9 cellular contexts compared by ENCODE assay signal in the genomic region with DNA sequence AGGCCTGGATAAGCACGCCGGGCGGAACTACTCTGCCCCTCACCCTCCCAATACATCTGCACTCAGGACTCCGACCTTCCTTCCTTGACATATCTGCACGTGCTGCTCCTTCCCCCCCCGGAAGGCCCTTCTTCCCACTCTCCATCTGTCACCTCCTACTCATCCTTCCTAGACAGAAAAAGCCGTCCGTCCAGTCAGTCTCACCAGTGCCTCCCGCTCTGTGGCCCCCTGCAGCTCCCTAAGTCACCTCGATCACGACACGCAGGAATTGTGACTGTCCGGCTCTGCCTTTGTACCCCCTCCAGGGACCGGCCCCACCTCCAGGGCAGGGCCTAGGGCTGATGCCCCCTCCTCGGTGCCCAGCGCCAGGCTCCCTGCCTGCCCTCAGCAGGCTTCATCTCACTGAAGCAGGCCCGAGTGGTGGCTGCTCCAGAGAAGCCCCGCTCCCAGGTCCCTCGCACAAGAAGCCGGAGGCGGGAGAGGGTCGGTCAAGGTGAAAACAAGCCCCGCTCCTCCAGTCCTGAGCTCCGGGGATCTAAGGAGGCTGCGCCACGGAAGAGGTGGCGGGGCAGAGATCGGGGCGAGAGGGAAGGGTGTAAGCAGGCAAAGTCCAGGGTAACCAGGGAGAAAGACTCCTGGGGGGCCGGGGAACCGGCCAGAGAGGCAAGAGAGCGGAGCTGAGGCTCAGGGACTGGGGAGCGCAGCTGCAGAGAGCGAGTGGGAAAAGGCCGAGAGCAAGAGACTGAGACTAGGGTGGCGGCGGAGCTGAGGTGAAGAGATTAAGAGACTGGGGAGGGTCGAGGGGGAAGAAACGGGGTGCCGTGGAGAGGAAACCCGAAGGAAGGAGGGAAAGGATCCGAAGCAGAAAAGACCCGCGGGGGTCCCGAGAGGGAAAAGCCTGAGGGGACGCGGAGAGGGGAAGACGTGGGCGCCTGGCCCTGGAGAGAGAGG. TPM values are rescaled to one million over a fixed set of nuclear protein-coding genes. Genes with fewer than 3 reads are reported as not detected.
DNase-seq lines count a peak whose midpoint lies in the region; ATAC-seq and TF ChIP-seq lines count a peak whose summit lies in the region.
"Had no signal": no experiment of that assay in that cellular context is flagged by ENCODE, and none has a peak within 500 bp of the region (broad histone marks: within the 10 kb centered on the region; RNA-seq: fewer than 3 reads in every experiment).

No MANE protein-coding gene starts in this region.

- DNase-seq in DMS53 (lab: John Stamatoyannopoulos, UW) (peak; percentile 67), foreskin fibroblast (peak in 1 of 2 donors; percentile 58), psoas muscle (peak in 1 of 2 donors; percentile 52), COR-L47 (lab: John Stamatoyannopoulos, UW) (no peak)
- DNase-seq in activated CD4-positive, alpha-beta memory T cell treated with anti-CD3 and anti-CD28 coated beads, Interleukin-2, amount 10 ng/mL, durations not matched to agents 7 days and 5 days, result peak; percentile 34

- H3K9me3 ChIP-seq in HUES64 (ENCODE audit: insufficient read depth, low read depth, low read length) (no peaks in the 10 kb centered on the region), psoas muscle (no peaks in the 10 kb centered on the region)

- peak overlapping the region; percentile 100 for H3K4me3 Mint-ChIP-seq in activated CD4-positive, alpha-beta memory T cell treated with anti-CD3 and anti-CD28 coated beads, Interleukin-2, amount 10 ng/mL, durations not matched to agents 7 days and 5 days

- POLR2A ChIA-PET in activated CD4-positive, alpha-beta memory T cell treated with anti-CD3 and anti-CD28 coated beads, Interleukin-2, amount 10 ng/mL, durations not matched to agents 7 days and 5 days (lab: Charles Lee), result interaction anchor here (1.2 to 6.9 kb wide), 7 partner anchors 21 to 204 kb away, joined by 3 to 96 read pairs (median 8); partner anchors contain the start of genes HSPBP1, ISOC2, KMT5C and RPL28

- peak overlapping the region; percentile 100 for H3K27ac Mint-ChIP-seq in activated CD4-positive, alpha-beta memory T cell treated with anti-CD3 and anti-CD28 coated beads, Interleukin-2, amount 10 ng/mL, durations not matched to agents 7 days and 5 days

- H3K4me1 Mint-ChIP-seq in activated CD4-positive, alpha-beta memory T cell treated with anti-CD3 and anti-CD28 coated beads, Interleukin-2, amount 10 ng/mL, durations not matched to agents 7 days and 5 days, result peaks cover 42% of the 10 kb centered on the region

- no peaks in the 10 kb centered on the region for H3K36me3 ChIP-seq in HUES64 (ENCODE audit: insufficient read depth, low read length)
- H3K36me3 ChIP-seq in psoas muscle (ENCODE audit: insufficient read depth in 1 of 2, low read depth in 1 of 2), result peaks cover 0 to 6% of the 10 kb centered on the region in 2 donors

- H3K27ac ChIP-seq in HUES64 (ENCODE audit: low read depth, low read length) (no peak overlapping the region), psoas muscle (peak overlapping the region; percentile 92)

- H3K36me3 Mint-ChIP-seq in activated CD4-positive, alpha-beta memory T cell treated with anti-CD3 and anti-CD28 coated beads, Interleukin-2, amount 10 ng/mL, durations not matched to agents 7 days and 5 days (ENCODE audit: low read depth), result peaks cover 58% of the 10 kb centered on the region

- H3K4me3 ChIP-seq in HUES64 (ENCODE audit: low read length) (peak overlapping the region; percentile 97), foreskin fibroblast (ENCODE audit: low read depth in 1 of 2, low read length in 2 of 2) (peak overlapping the region; percentile 65 to 83), psoas muscle (peak overlapping the region; percentile 92)

- no peaks in the 10 kb centered on the region for H3K9me3 Mint-ChIP-seq in activated CD4-positive, alpha-beta memory T cell treated with anti-CD3 and anti-CD28 coated beads, Interleukin-2, amount 10 ng/mL, durations not matched to agents 7 days and 5 days

- peak overlapping the region; percentile 91 for H3K9ac ChIP-seq in HUES64 (ENCODE audit: low read depth, low read length)

- CTCF ChIA-PET in activated CD4-positive, alpha-beta memory T cell treated with anti-CD3 and anti-CD28 coated beads, Interleukin-2, amount 10 ng/mL, durations not matched to agents 7 days and 5 days (lab: Charles Lee), result interaction anchor here (1.2 to 5.0 kb wide), 3 partner anchors 19 to 48 kb away, joined by 3 to 25 read pairs (median 9); no protein-coding TSS in a partner anchor

- no peak for TF ChIP-seq CTCF in foreskin fibroblast (IDR thresholded peaks at IDR 0.05; ENCODE audit: low read depth, low read length)
- TF ChIP-seq CTCF in psoas muscle (IDR thresholded peaks at IDR 0.05), result no peak

- peaks cover 22% of the 10 kb centered on the region for H3K4me1 ChIP-seq in HUES64 (ENCODE audit: insufficient read depth, low read length)
- peaks cover 56% of the 10 kb centered on the region for H3K4me1 ChIP-seq in psoas muscle

- ATAC-seq in psoas muscle (no peak), GM19035 (IDR thresholded peaks at IDR 0.05; ENCODE audit: unreplicated experiment) (no peak), HG03196 (IDR thresholded peaks at IDR 0.05; ENCODE audit: unreplicated experiment) (no peak)

- 12% methylated on average over 49 of the region's 49 CpGs for WGBS in HUES64
- WGBS in psoas muscle, 3 donors, result 2 to 5% (median 4%) methylated on average over 41 to 49 of the region's 49 CpGs

- no peaks in the 10 kb centered on the region for H3K27me3 ChIP-seq in HUES64 (ENCODE audit: insufficient read depth, low read length)
- no peaks in the 10 kb centered on the region for H3K27me3 ChIP-seq in psoas muscle (ENCODE audit: insufficient read depth in 3 of 3, low read length in 2 of 3)

- intact Hi-C loops in psoas muscle (cut with DNase I), result no loop called here

- H3K27me3 Mint-ChIP-seq in activated CD4-positive, alpha-beta memory T cell treated with anti-CD3 and anti-CD28 coated beads, Interleukin-2, amount 10 ng/mL, durations not matched to agents 7 days and 5 days, result no peaks in the 10 kb centered on the region

RNA-seq across cellular contexts. Expression of gene PPP6R1, which starts 1.1 kb away (rescaled TPM):
- polyA plus RNA-seq in HUES64 (2013, experiment 1 of 2), result 37.4 TPM
- 41.3 TPM for polyA plus RNA-seq in HUES64 (2013, experiment 2 of 2)
- total RNA-seq in activated CD4-positive, alpha-beta memory T cell treated with anti-CD3 and anti-CD28 coated beads, Interleukin-2, amount 10 ng/mL, durations not matched to agents 7 days and 5 days, result 100 to 1,000 TPM; 213 to 229 TPM
- 10 to 100 TPM; 38.1 to 51.8 (median 43.9) TPM for total RNA-seq in psoas muscle
- 10 to 100 TPM; 27.9 to 72.3 (median 50.0) TPM for polyA plus RNA-seq in psoas muscle

RNA-seq across cellular contexts. Expression of gene HSPBP1, which starts 22.2 kb away (rescaled TPM):
- 52.6 TPM for polyA plus RNA-seq in HUES64 (2013, experiment 1 of 2)
- 53.6 TPM for polyA plus RNA-seq in HUES64 (2013, experiment 2 of 2)
- 10 to 100 TPM; 28.9 to 29.0 TPM for total RNA-seq in activated CD4-positive, alpha-beta memory T cell treated with anti-CD3 and anti-CD28 coated beads, Interleukin-2, amount 10 ng/mL, durations not matched to agents 7 days and 5 days
- total RNA-seq in psoas muscle, result 10 to 100 TPM; 23.0 to 34.0 (median 28.6) TPM
- polyA plus RNA-seq in psoas muscle, result 10 to 100 TPM; 41.8 to 98.2 (median 65.6) TPM

RNA-seq across cellular contexts. Expression of gene BRSK1, which starts 26.1 kb away (rescaled TPM):
- polyA plus RNA-seq in HUES64 (2013, experiment 1 of 2), result 14.7 TPM
- 16.0 TPM for polyA plus RNA-seq in HUES64 (2013, experiment 2 of 2)
- total RNA-seq in activated CD4-positive, alpha-beta memory T cell treated with anti-CD3 and anti-CD28 coated beads, Interleukin-2, amount 10 ng/mL, durations not matched to agents 7 days and 5 days, result 1 to 10 TPM; 5.6 to 5.7 TPM
- total RNA-seq in psoas muscle, result 1 to 10 TPM in 2 of 4 donors, under 1 TPM in 2; 0.77 to 1.1 (median 0.92) TPM
- polyA plus RNA-seq in psoas muscle, result under 1 TPM; 0.14 to 0.64 (median 0.53) TPM

RNA-seq across cellular contexts. Expression of gene TMEM86B, which starts 29.2 kb away (rescaled TPM):
- 1.7 TPM for polyA plus RNA-seq in HUES64 (2013, experiment 1 of 2)
- 1.4 TPM for polyA plus RNA-seq in HUES64 (2013, experiment 2 of 2)
- total RNA-seq in activated CD4-positive, alpha-beta memory T cell treated with anti-CD3 and anti-CD28 coated beads, Interleukin-2, amount 10 ng/mL, durations not matched to agents 7 days and 5 days, result 10 to 100 TPM; 10.3 to 12.4 TPM
- 1 to 10 TPM; 2.0 to 2.4 (median 2.3) TPM for total RNA-seq in psoas muscle
- 1 to 10 TPM in 2 of 3 donors, under 1 TPM in 1; 0.68 to 2.1 (median 1.2) TPM for polyA plus RNA-seq in psoas muscle

RNA-seq across cellular contexts. Expression of gene PTPRH, which starts 48.4 kb away (rescaled TPM):
- 0.70 TPM for polyA plus RNA-seq in HUES64 (2013, experiment 1 of 2)
- 0.76 TPM for polyA plus RNA-seq in HUES64 (2013, experiment 2 of 2)
- total RNA-seq in activated CD4-positive, alpha-beta memory T cell treated with anti-CD3 and anti-CD28 coated beads, Interleukin-2, amount 10 ng/mL, durations not matched to agents 7 days and 5 days, result not detected
- under 1 TPM in 3 of 4 donors, not detected in 1; 0.15 to 0.18 (median 0.17) TPM for total RNA-seq in psoas muscle
- polyA plus RNA-seq in psoas muscle, result under 1 TPM; 0.04 to 0.12 (median 0.05) TPM
- total RNA-seq: T-helper 2 cell treated with Interferon-gamma antibody and Interleukin-4, amounts not matched to agents 100 ng/mL and 5 ng/mL, for 36 hours had no signal

Comparison
In these comparisons a context has a peak if more than half of its experiments do, and no peak if none do; other contexts are left out.
1. RNA of gene PPP6R1, which starts 1.1 kb away (total RNA-seq): 213 to 229 TPM in activated CD4-positive, alpha-beta memory T cell treated with anti-CD3 and anti-CD28 coated beads, Interleukin-2, amount 10 ng/mL, durations not matched to agents 7 days and 5 days; 38.1 to 51.8 TPM in psoas muscle; every median in the first group is over 4 times any median in the second.
2. Peak in every context shown above with its lines, with median percentiles within 50 percentile points of each other: H3K4me3 ChIP-seq.